8 cellular contexts compared by ENCODE assay signal in the genomic region with DNA sequence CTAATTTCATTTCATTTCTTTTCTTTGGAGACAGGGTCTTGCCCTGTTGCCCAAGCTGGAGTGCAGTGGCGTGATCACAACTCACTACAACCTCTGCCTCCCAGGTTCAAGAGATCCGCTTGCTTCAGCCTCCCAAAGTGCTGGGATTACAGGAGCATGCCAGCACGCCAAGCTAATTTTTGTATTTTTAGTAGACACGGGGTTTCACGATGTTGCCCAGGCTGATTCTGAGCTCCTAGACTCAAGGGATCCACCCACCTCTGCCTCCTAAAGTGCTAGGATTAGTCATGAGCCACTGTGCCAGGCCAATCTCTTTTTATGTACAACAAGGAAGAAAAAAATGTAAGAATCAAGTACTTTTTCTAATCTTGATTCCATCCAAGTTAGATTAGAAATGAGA. TPM values are rescaled to one million over a fixed set of nuclear protein-coding genes. Genes with fewer than 3 reads are reported as not detected.
DNase-seq lines count a peak whose midpoint lies in the region; ATAC-seq, FAIRE-seq and TF ChIP-seq lines count a peak whose summit lies in the region.

No MANE protein-coding gene starts in this region.

- no peaks in the 10 kb centered on the region for H3K9me1 ChIP-seq in endothelial cell of umbilical vein (replicated peaks; ENCODE audit: control insufficient read depth, extremely low read depth, insufficient read depth, low read length)

- H3K56ac ChIP-seq in mesendoderm (ENCODE audit: low read length): no peak overlapping the region

- dilution Hi-C loops in endothelial cell of umbilical vein (cut with MboI; ENCODE audit: extremely low pct_ligation_motif_present, low sequenced_read_pairs): no loop called here

- H2BK15ac ChIP-seq in mesendoderm (replicated peaks; ENCODE audit: low read depth): no peak overlapping the region

- WGBS in mesendoderm (ENCODE audit: extremely low coverage, insufficient coverage, low lambda C conversion rate): no CpG with 5 or more reads among the region's 5 CpGs

- H3K27ac ChIP-seq in VCaP (peak overlapping the region; percentile 100), endothelial cell of umbilical vein (ENCODE audit: insufficient read depth, low read depth, low read length) (no peak overlapping the region), mesendoderm (ENCODE audit: low read depth, low read length) (no peak overlapping the region)

- peaks cover 1% of the 10 kb centered on the region for H3K79me1 ChIP-seq in mesendoderm (ENCODE audit: low read length)

- H3K79me2 ChIP-seq in endothelial cell of umbilical vein (ENCODE audit: control insufficient read depth, insufficient read depth, low read length) (peaks cover 100% of the 10 kb centered on the region), mesendoderm (ENCODE audit: control insufficient read depth, insufficient read depth, low read length) (peaks cover 94% of the 10 kb centered on the region)

- no peak overlapping the region for H2AK5ac ChIP-seq in mesendoderm (ENCODE audit: low read length)

- ATAC-seq in omental fat pad (ENCODE audit: low FRiP score) (peak; percentile 87), HG02981 (IDR thresholded peaks at IDR 0.05; ENCODE audit: unreplicated experiment) (no peak), GM18505 (IDR thresholded peaks at IDR 0.05; ENCODE audit: unreplicated experiment) (no peak), GM18520 (IDR thresholded peaks at IDR 0.05; ENCODE audit: unreplicated experiment) (no peak)

- H3K36me3 ChIP-seq in endothelial cell of umbilical vein (ENCODE audit: control insufficient read depth in 2 of 2, extremely low read depth in 1 of 2, insufficient read depth in 2 of 2, low read length in 2 of 2): peaks cover 0 to 5% of the 10 kb centered on the region in 2 experiments
- no peaks in the 10 kb centered on the region for H3K36me3 ChIP-seq in mesendoderm (ENCODE audit: control insufficient read depth, insufficient read depth, low read length)

- CTCF ChIA-PET in endothelial cell of umbilical vein (lab: Charles Lee): interaction anchor here (0.6 to 2.1 kb wide), 5 partner anchors 10 to 22 kb away, joined by 3 to 7 read pairs (median 3); no protein-coding TSS in a partner anchor

- H3K9ac ChIP-seq in endothelial cell of umbilical vein (replicated peaks; ENCODE audit: extremely low read depth, insufficient read depth, low read length) (no peak overlapping the region), mesendoderm (ENCODE audit: low read length) (no peak overlapping the region)

- FAIRE-seq in endothelial cell of umbilical vein (lab: Jason Lieb, UNC): peak; percentile 86

- H3K4me2 ChIP-seq in endothelial cell of umbilical vein (ENCODE audit: insufficient read depth, low read length) (peak overlapping the region; percentile 47), mesendoderm (ENCODE audit: low read length) (no peak overlapping the region)

- intact Hi-C loops in endothelial cell of umbilical vein (cut with micrococcal nuclease): loop anchor here (1.0 kb wide), 1 partner anchor 13 kb away; no protein-coding TSS in a partner anchor

- POLR2A ChIA-PET in endothelial cell of umbilical vein (lab: Charles Lee): no interaction called here

- H3K4me1 ChIP-seq in endothelial cell of umbilical vein (ENCODE audit: control insufficient read depth, extremely low read depth, insufficient read depth, low read length): peaks cover 33% of the 10 kb centered on the region
- H3K4me1 ChIP-seq in mesendoderm (ENCODE audit: control insufficient read depth, low read depth, low read length): peaks cover 2% of the 10 kb centered on the region

- BruUV-seq in endothelial cell of umbilical vein (replicated peaks; lab: Mats Ljungman, UMichigan): no TSS peak

- H3K18ac ChIP-seq in mesendoderm (ENCODE audit: low read length): no peak overlapping the region

- DNase-seq in HCEC 1CT (peak; percentile 71), endothelial cell of umbilical vein (ENCODE audit: low read depth, low spot score) (peak; percentile 66), omental fat pad (ENCODE audit: low spot score) (peak; percentile 53), mesendoderm (no peak)

- no peak overlapping the region for H3K23ac ChIP-seq in mesendoderm (ENCODE audit: low read length)

- H3K4me3 ChIP-seq in endothelial cell of umbilical vein (replicated peaks in 1 of 3; ENCODE audit: insufficient read depth in 1 of 3, low read depth in 1 of 3, low read length in 3 of 3) (no peak overlapping the region), mesendoderm (ENCODE audit: low read length) (no peak overlapping the region)

- H2AFZ ChIP-seq in endothelial cell of umbilical vein (ENCODE audit: low read depth, low read length): no peak overlapping the region

- TF ChIP-seq CTCF in VCaP (conservative IDR thresholded peaks at IDR 0.05): no peak
- no peak for TF ChIP-seq CTCF in endothelial cell of umbilical vein (IDR thresholded peaks at IDR 0.05; ENCODE audit: extremely low read depth in 1 of 2, insufficient read depth in 1 of 2, low read depth in 1 of 2, low read length in 2 of 2)
- no peak for TF ChIP-seq CTCF in omental fat pad (IDR thresholded peaks at IDR 0.05)

- TF ChIP-seq POLR2A in endothelial cell of umbilical vein (IDR thresholded peaks at IDR 0.05; ENCODE audit: low read depth, low read length) (no peak), GM18505 (IDR thresholded peaks at IDR 0.05; ENCODE audit: borderline replicate concordance, extremely low read depth, insufficient read depth, insufficient read length) (no peak)

- H3K4ac ChIP-seq in mesendoderm (ENCODE audit: low read depth, low read length): no peak overlapping the region

- H4K8ac ChIP-seq in mesendoderm (ENCODE audit: low read depth, low read length): no peak overlapping the region

- H4K20me1 ChIP-seq in endothelial cell of umbilical vein (replicated peaks; ENCODE audit: control insufficient read depth, extremely low read depth, insufficient read depth, low read length): peaks cover 5% of the 10 kb centered on the region

- no peak overlapping the region for H2BK5ac ChIP-seq in mesendoderm (ENCODE audit: low read length)

- no peak overlapping the region for H2BK120ac ChIP-seq in mesendoderm (ENCODE audit: low read depth, low read length)

- H3K9me3 ChIP-seq in endothelial cell of umbilical vein (replicated peaks; ENCODE audit: control insufficient read depth, insufficient read depth, low read length): no peaks in the 10 kb centered on the region

- no peak overlapping the region for H4K5ac ChIP-seq in mesendoderm (ENCODE audit: low read length)

- H3K27me3 ChIP-seq in endothelial cell of umbilical vein (ENCODE audit: control insufficient read depth in 2 of 2, insufficient read depth in 2 of 2, low read length in 2 of 2) (no peaks in the 10 kb centered on the region), mesendoderm (ENCODE audit: insufficient read depth, low read length, poor library complexity) (no peaks in the 10 kb centered on the region)

TF ChIP-seq in endothelial cell of umbilical vein, 7 proteins besides CTCF, POLR2A, EP300 and RAD21:
- peak; percentile 26 for TF ChIP-seq FOS (IDR thresholded peaks at IDR 0.05; ENCODE audit: borderline replicate concordance, insufficient read depth, low read length)
- TF ChIP-seq GATA2 (IDR thresholded peaks at IDR 0.05; ENCODE audit: insufficient read depth, insufficient read length, low read depth, low read length): no peak
- TF ChIP-seq, protein P1, sequence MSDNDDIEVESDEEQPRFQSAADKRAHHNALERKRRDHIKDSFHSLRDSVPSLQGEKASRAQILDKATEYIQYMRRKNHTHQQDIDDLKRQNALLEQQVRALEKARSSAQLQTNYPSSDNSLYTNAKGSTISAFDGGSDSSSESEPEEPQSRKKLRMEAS (IDR thresholded peaks at IDR 0.05; ENCODE audit: insufficient read depth, insufficient read length): no peak

RNA-seq across cellular contexts. Expression of gene KMT2E, which starts 10.7 kb away (rescaled TPM):
- total RNA-seq in endothelial cell of umbilical vein: 68.5 and 74.8 TPM in 2 replicates
- 10.1 and 19.0 TPM in 2 replicates for polyA plus RNA-seq in endothelial cell of umbilical vein
- 10.7 and 11.8 TPM in 2 replicates for polyA plus RNA-seq in endothelial cell of umbilical vein (2011; cell fraction: cytosol; rRNA removed)
- polyA plus RNA-seq in endothelial cell of umbilical vein (2011; cell fraction: nucleus; rRNA removed): 55.5 and 66.2 TPM in 2 replicates
- 27.7 and 29.8 TPM in 2 replicates for polyA plus RNA-seq in endothelial cell of umbilical vein (2012)
- polyA minus RNA-seq in endothelial cell of umbilical vein: 92.4 and 106 TPM in 2 replicates
- polyA minus RNA-seq in endothelial cell of umbilical vein (2011; cell fraction: cytosol; rRNA and poly(A)+ RNA removed): 19.5 TPM
- polyA minus RNA-seq in endothelial cell of umbilical vein (2011; cell fraction: nucleus; rRNA and poly(A)+ RNA removed): 172 and 208 TPM in 2 replicates
- 100 to 1,000 TPM in 2 of 4 donors, 10 to 100 TPM in 2; 75.3 to 124 (median 101) TPM for total RNA-seq in omental fat pad
- 21.7 TPM for polyA plus RNA-seq in mesendoderm (2013, experiment 1 of 2)
- 21.7 TPM for polyA plus RNA-seq in mesendoderm (2013, experiment 2 of 2)
